In genomic region chr5:36447776-36448175, GRCh38 we compare ENCODE assay signal across 1 cellular context.
TF ChIP-seq lines count a peak whose summit lies in the region.

No MANE protein-coding gene starts in this region.

TF ChIP-seq in K562, 482 proteins besides CTCF, POLR2A, EP300 and RAD21 (continued from another document):
- TF ChIP-seq NR2C1 (IDR thresholded peaks at IDR 0.05) (no peak), NR2C1 (tag; IDR thresholded peaks at IDR 0.05) (no peak), MCM3 (IDR thresholded peaks at IDR 0.05) (no peak), DLX4 (CRISPR knock-in tag; IDR thresholded peaks at IDR 0.05) (no peak), CBX1 (IDR thresholded peaks at IDR 0.05; ENCODE audit: low read depth) (no peak)
- TF ChIP-seq, protein P1, sequence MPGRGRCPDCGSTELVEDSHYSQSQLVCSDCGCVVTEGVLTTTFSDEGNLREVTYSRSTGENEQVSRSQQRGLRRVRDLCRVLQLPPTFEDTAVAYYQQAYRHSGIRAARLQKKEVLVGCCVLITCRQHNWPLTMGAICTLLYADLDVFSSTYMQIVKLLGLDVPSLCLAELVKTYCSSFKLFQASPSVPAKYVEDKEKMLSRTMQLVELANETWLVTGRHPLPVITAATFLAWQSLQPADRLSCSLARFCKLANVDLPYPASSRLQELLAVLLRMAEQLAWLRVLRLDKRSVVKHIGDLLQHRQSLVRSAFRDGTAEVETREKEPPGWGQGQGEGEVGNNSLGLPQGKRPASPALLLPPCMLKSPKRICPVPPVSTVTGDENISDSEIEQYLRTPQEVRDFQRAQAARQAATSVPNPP (IDR thresholded peaks at IDR 0.05; ENCODE audit: borderline replicate concordance, insufficient read depth, insufficient read length), result no peak
TF ChIP-seq in K562: peak in this region for 0.
